Comparison of ENCODE assay signal across 8 cellular contexts in genomic region chr5:138178516-138179276, GRCh38. TPM values are rescaled to one million over a fixed set of nuclear protein-coding genes. Genes with fewer than 3 reads are reported as not detected.
DNase-seq lines count a peak whose midpoint lies in the region; ATAC-seq and TF ChIP-seq lines count a peak whose summit lies in the region.

TSS of gene BRD8 (minus strand) at chr5:138178630. CDS start at chr5:138178614, 16 bp downstream.
TSS of gene KIF20A (plus strand) at chr5:138179112. CDS start at chr5:138179681, 569 bp downstream.

- ATAC-seq in HG02870 (IDR thresholded peaks at IDR 0.05; ENCODE audit: unreplicated experiment) (peak; percentile 84), T-cell (replicated peaks in 1 of 4) (peak; percentile 90 to 93 (median 93)), left cardiac atrium (peak; percentile 98), upper lobe of right lung (peak; percentile 97)

- H3K36me3 ChIP-seq in upper lobe of right lung, result peaks cover 31% of the 10 kb centered on the region

- peaks cover 10% of the 10 kb centered on the region for H3K36me3 Mint-ChIP-seq in T-cell

- CTCF ChIA-PET in T-cell (lab: Charles Lee), result interaction anchor here (0.5 to 1.9 kb wide), 11 partner anchors 27 to 1150 kb away, joined by 3 to 10 read pairs (median 5); partner anchors contain the start of genes KDM3B (in 2 of the 2), CDC23 (in 1 of the 2), CDC25C (in 1 of the 2) and EGR1 (in 1 of the 2)

- H3K4me1 ChIP-seq in upper lobe of right lung, result peaks cover 16% of the 10 kb centered on the region

- peak within 1 kb of the TSS; percentile 67 for H3K4me3 ChIP-seq in upper lobe of right lung

- intact Hi-C loops in left cardiac atrium (cut with DNase I) (no loop called here), posterior vena cava (cut with DNase I) (no loop called here), upper lobe of right lung (cut with DNase I) (no loop called here)

- no peaks in the 10 kb centered on the region for H3K9me3 ChIP-seq in upper lobe of right lung

- peak within 1 kb of the TSS in 1 of 3 donors; percentile 56 for H3K4me3 Mint-ChIP-seq in T-cell

- no peaks in the 10 kb centered on the region for H3K9me3 Mint-ChIP-seq in T-cell

- peak within 1 kb of the TSS; percentile 69 for H3K27ac ChIP-seq in upper lobe of right lung

- POLR2A ChIA-PET in T-cell (lab: Charles Lee), result interaction anchor here (0.5 to 1.5 kb wide), 2 partner anchors 28 to 159 kb away, joined by 4 to 6 read pairs; partner anchors contain the start of gene FAM53C (in 1 of the 2)

- peaks cover 9 to 14% (median 10%) of the 10 kb centered on the region in 3 donors for H3K4me1 Mint-ChIP-seq in T-cell

- DNase-seq in NCI-H146 (lab: John Stamatoyannopoulos, UW) (peak; percentile 94), T-cell (peak; percentile 73 to 90 (median 83)), amniotic stem cell (lab: John Stamatoyannopoulos, UW) (peak; percentile 91), left cardiac atrium (peak; percentile 97), posterior vena cava (ENCODE audit: low spot score) (peak; percentile 98), upper lobe of right lung (peak; percentile 95)

- TF ChIP-seq CTCF in upper lobe of right lung (IDR thresholded peaks at IDR 0.05), result no peak

- no peaks in the 10 kb centered on the region for H3K27me3 ChIP-seq in upper lobe of right lung

- no peak within 1 kb of the TSS for H3K27ac Mint-ChIP-seq in T-cell

- H3K27me3 Mint-ChIP-seq in T-cell, result no peaks in the 10 kb centered on the region

- TF ChIP-seq POLR2A in GM15510 (IDR thresholded peaks at IDR 0.05; ENCODE audit: borderline replicate concordance, extremely low read depth, insufficient read length), result peak; percentile 78

RNA-seq across cellular contexts. Expression of gene BRD8, which starts in this region (rescaled TPM):
- total RNA-seq in T-cell (10 to 100 TPM; 29.5 to 79.5 (median 72.2) TPM), left cardiac atrium (10 to 100 TPM; 19.8 to 34.7 TPM), posterior vena cava (10 to 100 TPM; 28.8 to 31.4 TPM), upper lobe of right lung (46.7 TPM)

RNA-seq across cellular contexts. Expression of gene KIF20A, which starts in this region (rescaled TPM):
- total RNA-seq in T-cell (under 1 TPM; 0.32 to 0.67 (median 0.56) TPM), left cardiac atrium (1 to 10 TPM in 1 of 2 donors, under 1 TPM in 1; 0.13 to 1.1 TPM), posterior vena cava (1 to 10 TPM in 1 of 2 donors, under 1 TPM in 1; 0.52 to 1.1 TPM), upper lobe of right lung (0.69 TPM)

Comparison
In these comparisons a context has a peak if more than half of its experiments do, and no peak if none do; other contexts are left out.
1. Peak in every context shown above with its lines: DNase-seq, ATAC-seq, H3K4me3 ChIP-seq and H3K27ac ChIP-seq.